In genomic region chr2:203982276-203982675, GRCh38 we compare ENCODE assay signal across 19 cellular contexts. TPM values are rescaled to one million over a fixed set of nuclear protein-coding genes. Genes with fewer than 3 reads are reported as not detected.
DNase-seq lines count a peak whose midpoint lies in the region; ATAC-seq and TF ChIP-seq lines count a peak whose summit lies in the region.
"Had no signal": no experiment of that assay in that cellular context is flagged by ENCODE, and none has a peak within 500 bp of the region (broad histone marks: within the 10 kb centered on the region; RNA-seq: fewer than 3 reads in every experiment).

No MANE protein-coding gene starts in this region.

- no peak overlapping the region for H3K9ac ChIP-seq in neural progenitor cell

- no peaks in the 10 kb centered on the region for H3K36me3 ChIP-seq in neural progenitor cell

- no peaks in the 10 kb centered on the region for H3K9me3 ChIP-seq in neural progenitor cell (ENCODE audit: low read depth)

- TF ChIP-seq CTCF in neural progenitor cell (IDR thresholded peaks at IDR 0.05): no peak
- TF ChIP-seq CTCF in dorsolateral prefrontal cortex (IDR thresholded peaks at IDR 0.05 in 54 of 56, conservative IDR thresholded peaks at IDR 0.05 in 2 of 56; ENCODE audit: low read depth in 1 of 56, partially characterized antibody in 56 of 56): no peak

- intact Hi-C loops in activated CD4-positive, alpha-beta T cell treated with anti-CD3 and anti-CD28 coated beads, Interleukin-2, amount 10 ng/mL, durations not matched to agents 24 days and 14 days (cut with micrococcal nuclease): no loop called here
- intact Hi-C loops in dorsolateral prefrontal cortex (cut with DNase I): no loop called here

- H3K4me2 ChIP-seq in neural progenitor cell: no peak overlapping the region
- H3K4me2 ChIP-seq: GM23338 had no signal

- H3F3A ChIP-seq in neural progenitor cell (ENCODE audit: low read depth): no peaks in the 10 kb centered on the region

- H2AFZ ChIP-seq in neural progenitor cell (replicated peaks): peak overlapping the region; percentile 28
- H2AFZ ChIP-seq: GM23338 had no signal

- H3K27ac ChIP-seq in neural progenitor cell (no peak overlapping the region), dorsolateral prefrontal cortex (no peak overlapping the region)
- H3K27ac ChIP-seq: C4-2B, HL-60 had no signal

- H3K9me3 Mint-ChIP-seq in activated CD4-positive, alpha-beta T cell treated with anti-CD3 and anti-CD28 coated beads, Interleukin-2, amount 10 ng/mL, durations not matched to agents 24 days and 14 days: peaks cover 5% of the 10 kb centered on the region
- peaks cover 26% of the 10 kb centered on the region for H3K9me3 Mint-ChIP-seq in activated naive CD8-positive, alpha-beta T cell treated with anti-CD3 and anti-CD28 coated beads, Interleukin-2, amount 50 U/mL, for 24 hours
- H3K9me3 Mint-ChIP-seq in activated naive CD8-positive, alpha-beta T cell treated with anti-CD3 and anti-CD28 coated beads for 36 hours: peaks cover 9% of the 10 kb centered on the region
- H3K9me3 Mint-ChIP-seq in neural progenitor cell: no peaks in the 10 kb centered on the region
- H3K9me3 Mint-ChIP-seq: CD4-positive, alpha-beta T cell; GM23338 had no signal

- H3K4me3 Mint-ChIP-seq in activated CD4-positive, alpha-beta T cell treated with anti-CD3 and anti-CD28 coated beads, Interleukin-2, amount 10 ng/mL, durations not matched to agents 24 days and 14 days: no peak overlapping the region
- H3K4me3 Mint-ChIP-seq in activated naive CD8-positive, alpha-beta T cell treated with anti-CD3 and anti-CD28 coated beads, Interleukin-2, amount 50 U/mL, for 24 hours: no peak overlapping the region
- H3K4me3 Mint-ChIP-seq in activated naive CD8-positive, alpha-beta T cell treated with anti-CD3 and anti-CD28 coated beads for 36 hours: no peak overlapping the region
- no peak overlapping the region for H3K4me3 Mint-ChIP-seq in neural progenitor cell
- H3K4me3 Mint-ChIP-seq: CD4-positive, alpha-beta T cell; GM23338 had no signal

- no peaks in the 10 kb centered on the region for H3K4me1 ChIP-seq in neural progenitor cell
- H3K4me1 ChIP-seq: Caco-2 had no signal

- H3K4me1 Mint-ChIP-seq in activated CD4-positive, alpha-beta T cell treated with anti-CD3 and anti-CD28 coated beads, Interleukin-2, amount 10 ng/mL, durations not matched to agents 24 days and 14 days: peaks cover 15% of the 10 kb centered on the region
- H3K4me1 Mint-ChIP-seq in activated naive CD8-positive, alpha-beta T cell treated with anti-CD3 and anti-CD28 coated beads, Interleukin-2, amount 50 U/mL, for 24 hours: peaks cover 22% of the 10 kb centered on the region
- peaks cover 14% of the 10 kb centered on the region for H3K4me1 Mint-ChIP-seq in activated naive CD8-positive, alpha-beta T cell treated with anti-CD3 and anti-CD28 coated beads for 36 hours
- H3K4me1 Mint-ChIP-seq in neural progenitor cell: no peaks in the 10 kb centered on the region
- H3K4me1 Mint-ChIP-seq: GM23338 had no signal

- peak; percentile 42 for DNase-seq in activated CD4-positive, alpha-beta T cell treated with anti-CD3 and anti-CD28 coated beads, Interleukin-2, amount 10 ng/mL, durations not matched to agents 24 days and 14 days
- no peak for DNase-seq in activated CD4-positive, alpha-beta T cell treated with anti-CD3 and anti-CD28 coated beads for 48 hours
- no peak for DNase-seq in activated naive CD8-positive, alpha-beta T cell treated with anti-CD3 and anti-CD28 coated beads, Interleukin-2, amount 50 U/mL, for 24 hours
- DNase-seq in activated naive CD8-positive, alpha-beta T cell treated with anti-CD3 and anti-CD28 coated beads for 36 hours: no peak
- DNase-seq in LHCN-M2 (ENCODE audit: low read depth) (peak; percentile 8), neural progenitor cell (ENCODE audit: low spot score) (no peak), dorsolateral prefrontal cortex (no peak), glomerular visceral epithelial cell (ENCODE audit: extremely low spot score) (no peak)
- DNase-seq: ACHN; AML-193; Caco-2; CD4-positive, alpha-beta T cell; GDM1; HCEC 1CT had no signal

- H3K4me3 ChIP-seq in neural progenitor cell (no peak overlapping the region), dorsolateral prefrontal cortex (no peak overlapping the region)
- H3K4me3 ChIP-seq: GM23338 had no signal

- H3K27me3 Mint-ChIP-seq in activated CD4-positive, alpha-beta T cell treated with anti-CD3 and anti-CD28 coated beads, Interleukin-2, amount 10 ng/mL, durations not matched to agents 24 days and 14 days: no peaks in the 10 kb centered on the region
- peaks cover 2% of the 10 kb centered on the region for H3K27me3 Mint-ChIP-seq in activated naive CD8-positive, alpha-beta T cell treated with anti-CD3 and anti-CD28 coated beads, Interleukin-2, amount 50 U/mL, for 24 hours
- H3K27me3 Mint-ChIP-seq in activated naive CD8-positive, alpha-beta T cell treated with anti-CD3 and anti-CD28 coated beads for 36 hours: no peaks in the 10 kb centered on the region
- no peaks in the 10 kb centered on the region for H3K27me3 Mint-ChIP-seq in neural progenitor cell (ENCODE audit: insufficient read depth, low read depth)
- H3K27me3 Mint-ChIP-seq: CD4-positive, alpha-beta T cell had no signal

- H3K27ac Mint-ChIP-seq in activated CD4-positive, alpha-beta T cell treated with anti-CD3 and anti-CD28 coated beads, Interleukin-2, amount 10 ng/mL, durations not matched to agents 24 days and 14 days: no peak overlapping the region
- no peak overlapping the region for H3K27ac Mint-ChIP-seq in activated naive CD8-positive, alpha-beta T cell treated with anti-CD3 and anti-CD28 coated beads, Interleukin-2, amount 50 U/mL, for 24 hours
- H3K27ac Mint-ChIP-seq in activated naive CD8-positive, alpha-beta T cell treated with anti-CD3 and anti-CD28 coated beads for 36 hours: no peak overlapping the region
- H3K27ac Mint-ChIP-seq in neural progenitor cell: no peak overlapping the region
- H3K27ac Mint-ChIP-seq: CD4-positive, alpha-beta T cell; GM23338 had no signal

- H3K27me3 ChIP-seq in neural progenitor cell (no peaks in the 10 kb centered on the region), dorsolateral prefrontal cortex (peaks cover 0 to 20% (median 0%) of the 10 kb centered on the region in 45 donors)

- ATAC-seq in activated naive CD8-positive, alpha-beta T cell treated with anti-CD3 and anti-CD28 coated beads, Interleukin-2, amount 50 U/mL, for 24 hours: peak; percentile 47
- ATAC-seq: GM23338 had no signal

- no peaks in the 10 kb centered on the region for H3K79me2 ChIP-seq in neural progenitor cell (ENCODE audit: low read depth)

- H3K36me3 Mint-ChIP-seq in activated CD4-positive, alpha-beta T cell treated with anti-CD3 and anti-CD28 coated beads, Interleukin-2, amount 10 ng/mL, durations not matched to agents 24 days and 14 days (ENCODE audit: low read depth): no peaks in the 10 kb centered on the region
- no peaks in the 10 kb centered on the region for H3K36me3 Mint-ChIP-seq in activated naive CD8-positive, alpha-beta T cell treated with anti-CD3 and anti-CD28 coated beads, Interleukin-2, amount 50 U/mL, for 24 hours (ENCODE audit: low read depth)
- H3K36me3 Mint-ChIP-seq in activated naive CD8-positive, alpha-beta T cell treated with anti-CD3 and anti-CD28 coated beads for 36 hours: no peaks in the 10 kb centered on the region
- H3K36me3 Mint-ChIP-seq in neural progenitor cell: no peaks in the 10 kb centered on the region

- H4K20me1 ChIP-seq in neural progenitor cell (ENCODE audit: low read depth): no peaks in the 10 kb centered on the region

RNA-seq across cellular contexts. Expression of gene ICOS, which starts 45.7 kb away (rescaled TPM):
- 111 and 114 TPM in 2 replicates for total RNA-seq in activated CD4-positive, alpha-beta T cell treated with anti-CD3 and anti-CD28 coated beads, Interleukin-2, amount 10 ng/mL, durations not matched to agents 24 days and 14 days
- 100 to 1,000 TPM in 1 of 2 experiments, 10 to 100 TPM in 1; 99.2 to 101 TPM for total RNA-seq in activated naive CD8-positive, alpha-beta T cell treated with anti-CD3 and anti-CD28 coated beads for 36 hours
- total RNA-seq in LHCN-M2 (2014; rRNA removed) (not detected in 2 replicates), neural progenitor cell (ENCODE audit: low replicate concordance) (not detected in 2 replicates), dorsolateral prefrontal cortex (not detected)
- polyA plus RNA-seq in LHCN-M2 (2012): not detected
- total RNA-seq: Caco-2, GM23338, HT1080 had no signal
- polyA plus RNA-seq: BJ, GM23338 had no signal

Comparison
In these comparisons a context has a peak if more than half of its experiments do, and no peak if none do; other contexts are left out.
1. DNase-seq: peak in activated CD4-positive, alpha-beta T cell treated with anti-CD3 and anti-CD28 coated beads, Interleukin-2, amount 10 ng/mL, durations not matched to agents 24 days and 14 days (single experiment) and LHCN-M2 (single experiment); none in activated CD4-positive, alpha-beta T cell treated with anti-CD3 and anti-CD28 coated beads for 48 hours (single experiment), activated naive CD8-positive, alpha-beta T cell treated with anti-CD3 and anti-CD28 coated beads, Interleukin-2, amount 50 U/mL, for 24 hours (single experiment), activated naive CD8-positive, alpha-beta T cell treated with anti-CD3 and anti-CD28 coated beads for 36 hours (single experiment), neural progenitor cell (single experiment), dorsolateral prefrontal cortex (0 of 10) and glomerular visceral epithelial cell (single experiment).
2. RNA of gene ICOS, which starts 45.7 kb away (total RNA-seq): 111 to 114 TPM in activated CD4-positive, alpha-beta T cell treated with anti-CD3 and anti-CD28 coated beads, Interleukin-2, amount 10 ng/mL, durations not matched to agents 24 days and 14 days and 99.2 to 101 TPM in activated naive CD8-positive, alpha-beta T cell treated with anti-CD3 and anti-CD28 coated beads for 36 hours; not detected in LHCN-M2, not detected in neural progenitor cell and not detected in dorsolateral prefrontal cortex; every median in the first group is over 10 times any median in the second.